30 cellular contexts compared by ENCODE assay signal in genomic region chr14:100156776-100157175, GRCh38. TPM values are rescaled to one million over a fixed set of nuclear protein-coding genes. Genes with fewer than 3 reads are reported as not detected.
A peak's percentile ranks its signal among the peaks of the same experiment; 100 is the strongest.
DNase-seq lines count a peak whose midpoint lies in the region; ATAC-seq, FAIRE-seq and TF ChIP-seq lines count a peak whose summit lies in the region.
"Had no signal": no experiment of that assay in that cellular context is flagged by ENCODE, and none has a peak within 500 bp of the region (broad histone marks: within the 10 kb centered on the region; RNA-seq: fewer than 3 reads in every experiment).

No MANE protein-coding gene starts in this region.

- POLR2A ChIA-PET in A549 (lab: Yijun Ruan, JAX) (no interaction called here), H1 (lab: Charles Lee; ENCODE audit: partially characterized antibody) (interaction anchor here (1.2 to 1.5 kb wide), 3 partner anchors 9 to 70 kb away, joined by 3 to 4 read pairs (median 3); no protein-coding TSS in a partner anchor)

- H3K79me2 ChIP-seq in H1 (ENCODE audit: control insufficient read depth in 1 of 2, insufficient read depth in 2 of 2, low read length in 2 of 2): no peaks in the 10 kb centered on the region

- no peak overlapping the region for H4K91ac ChIP-seq in H1 (replicated peaks; ENCODE audit: insufficient read length, low read length)

- H3K79me1 ChIP-seq in H1 (ENCODE audit: low read depth, low read length): no peaks in the 10 kb centered on the region

- no peaks in the 10 kb centered on the region for H3K27me3 Mint-ChIP-seq in stimulated activated memory B cell treated with anti-CD40 and anti-IgM and Interleukin-4, amounts not matched to agents 10 μg/mL and 1 μg/mL and 100 μg/mL, for 72 hours
- peaks cover 33% of the 10 kb centered on the region for H3K27me3 Mint-ChIP-seq in activated T-cell treated with anti-CD3 and anti-CD28 coated beads, Interleukin-2, amount 50 U/mL, for 24 hours
- H3K27me3 Mint-ChIP-seq: IgD-negative memory B cell, naive B cell had no signal

- no peak for TF ChIP-seq RAD21 in A549 (conservative IDR thresholded peaks at IDR 0.05 in 1 of 2, IDR thresholded peaks at IDR 0.05 in 1 of 2)
- TF ChIP-seq RAD21 in H1 (IDR thresholded peaks at IDR 0.05 in 1 of 2, conservative IDR thresholded peaks at IDR 0.05 in 1 of 2; ENCODE audit: low read depth in 2 of 2, low read length in 2 of 2): no peak

- peaks cover 17 to 44% (median 38%) of the 10 kb centered on the region in 4 experiments for H3K27me3 ChIP-seq in H1 (replicated peaks in 1 of 4; ENCODE audit: control insufficient read depth in 3 of 4, extremely low read depth in 1 of 4, insufficient read depth in 3 of 4, low read length in 3 of 4)

- peak overlapping the region; percentile 71 for H3K27ac Mint-ChIP-seq in stimulated activated memory B cell treated with anti-CD40 and anti-IgM and Interleukin-4, amounts not matched to agents 10 μg/mL and 1 μg/mL and 100 μg/mL, for 72 hours
- H3K27ac Mint-ChIP-seq in activated T-cell treated with anti-CD3 and anti-CD28 coated beads, Interleukin-2, amount 50 U/mL, for 24 hours: no peak overlapping the region
- H3K27ac Mint-ChIP-seq: effector memory CD8-positive, alpha-beta T cell; stimulated activated effector memory CD8-positive, alpha-beta T cell treated with anti-CD3 and anti-CD28 coated beads, Interleukin-12 subunit alpha, Interleukin-12 subunit beta, amount 100 ng/mL, for 72 hours had no signal

- H3K9me3 ChIP-seq in A549 (peaks cover 12% of the 10 kb centered on the region), H1 (ENCODE audit: insufficient read depth in 2 of 2, low read depth in 1 of 2, low read length in 1 of 2) (no peaks in the 10 kb centered on the region)

- peaks cover 5% of the 10 kb centered on the region for H3K9me3 Mint-ChIP-seq in stimulated activated memory B cell treated with anti-CD40 and anti-IgM and Interleukin-4, amounts not matched to agents 10 μg/mL and 1 μg/mL and 100 μg/mL, for 72 hours
- H3K9me3 Mint-ChIP-seq in activated T-cell treated with anti-CD3 and anti-CD28 coated beads, Interleukin-2, amount 50 U/mL, for 24 hours: peaks cover 8% of the 10 kb centered on the region
- H3K9me3 Mint-ChIP-seq: activated naive CD4-positive, alpha-beta T cell treated with anti-CD3 and anti-CD28 coated beads, Interleukin-2, amount 50 U/mL, for 24 hours had no signal

- no peak overlapping the region for H3K4me3 ChIP-seq in A549
- H3K4me3 ChIP-seq in H1 (ENCODE audit: extremely low read depth in 1 of 4, insufficient read depth in 2 of 4, low read depth in 3 of 4, low read length in 4 of 4): no peak overlapping the region
- H3K4me3 ChIP-seq: coronary artery, SJSA1 had no signal

- H3K18ac ChIP-seq in H1 (ENCODE audit: extremely low read depth, low read length): no peak overlapping the region

- ATAC-seq in A549: no peak
- no peak for ATAC-seq in stimulated activated memory B cell treated with anti-CD40 and anti-IgM and Interleukin-4, amounts not matched to agents 10 μg/mL and 1 μg/mL and 100 μg/mL, for 72 hours
- ATAC-seq: effector memory CD8-positive, alpha-beta T cell; HCT116; stimulated activated effector memory CD8-positive, alpha-beta T cell treated with anti-CD3 and anti-CD28 coated beads, Interleukin-12 subunit alpha, Interleukin-12 subunit beta, amount 100 ng/mL, for 72 hours had no signal

- H3K4ac ChIP-seq in H1 (replicated peaks; ENCODE audit: insufficient read length, low read depth, low read length): no peak overlapping the region

- TF ChIP-seq EP300 in A549 (IDR thresholded peaks at IDR 0.05): no peak
- no peak for TF ChIP-seq EP300 in H1 (IDR thresholded peaks at IDR 0.05; ENCODE audit: borderline replicate concordance in 1 of 2, low read depth in 2 of 2, low read length in 2 of 2)

- H4K5ac ChIP-seq in H1 (ENCODE audit: insufficient read length, low read depth, low read length): no peak overlapping the region

- H4K20me1 ChIP-seq in H1 (replicated peaks in 1 of 2; ENCODE audit: control insufficient read depth in 1 of 2, insufficient read depth in 2 of 2, low read length in 2 of 2): peaks cover 0 to 11% of the 10 kb centered on the region in 2 experiments

- H3K14ac ChIP-seq in H1 (ENCODE audit: insufficient read length): no peak overlapping the region

- FAIRE-seq in A549 (lab: Jason Lieb, UNC) (no peak), H1 (lab: Jason Lieb, UNC) (no peak)

- peak overlapping the region; percentile 40 to 52; a peak in 3 of 6 replicates for H3K27ac ChIP-seq in A549
- H3K27ac ChIP-seq in H1 (ENCODE audit: low read depth, low read length): no peak overlapping the region
- H3K27ac ChIP-seq: coronary artery, neutrophil, RWPE1, SJSA1, WERI-Rb-1 had no signal

- peaks cover 35% of the 10 kb centered on the region for H3K4me1 Mint-ChIP-seq in stimulated activated memory B cell treated with anti-CD40 and anti-IgM and Interleukin-4, amounts not matched to agents 10 μg/mL and 1 μg/mL and 100 μg/mL, for 72 hours
- peaks cover 6% of the 10 kb centered on the region for H3K4me1 Mint-ChIP-seq in activated T-cell treated with anti-CD3 and anti-CD28 coated beads, Interleukin-2, amount 50 U/mL, for 24 hours (ENCODE audit: low read depth)
- H3K4me1 Mint-ChIP-seq: activated naive CD4-positive, alpha-beta T cell treated with anti-CD3 and anti-CD28 coated beads, Interleukin-2, amount 50 U/mL, for 24 hours; stimulated activated effector memory CD8-positive, alpha-beta T cell treated with anti-CD3 and anti-CD28 coated beads, Interleukin-12 subunit alpha, Interleukin-12 subunit beta, amount 100 ng/mL, for 72 hours had no signal

- no peak overlapping the region; the same call in 1 of the 2 replicates for H4K8ac ChIP-seq in H1 (ENCODE audit: extremely low read depth, insufficient read depth, low read length)

- no peak overlapping the region for H3K23ac ChIP-seq in H1 (ENCODE audit: insufficient read length)

- no peak overlapping the region for H2BK120ac ChIP-seq in H1 (replicated peaks; ENCODE audit: low read depth, low read length)

- H2AK5ac ChIP-seq in H1 (ENCODE audit: low read depth, low read length): no peak overlapping the region

- H3K4me3 Mint-ChIP-seq in stimulated activated memory B cell treated with anti-CD40 and anti-IgM and Interleukin-4, amounts not matched to agents 10 μg/mL and 1 μg/mL and 100 μg/mL, for 72 hours: no peak overlapping the region
- H3K4me3 Mint-ChIP-seq in activated T-cell treated with anti-CD3 and anti-CD28 coated beads, Interleukin-2, amount 50 U/mL, for 24 hours: no peak overlapping the region

- H3K36me3 Mint-ChIP-seq in stimulated activated memory B cell treated with anti-CD40 and anti-IgM and Interleukin-4, amounts not matched to agents 10 μg/mL and 1 μg/mL and 100 μg/mL, for 72 hours: peaks cover 7% of the 10 kb centered on the region
- H3K36me3 Mint-ChIP-seq in activated T-cell treated with anti-CD3 and anti-CD28 coated beads, Interleukin-2, amount 50 U/mL, for 24 hours (ENCODE audit: low read depth): peaks cover 2% of the 10 kb centered on the region
- H3K36me3 Mint-ChIP-seq: IgD-negative memory B cell had no signal

- no peak overlapping the region for H3K9ac ChIP-seq in H1 (replicated peaks in 1 of 4; ENCODE audit: extremely low read depth in 1 of 4, low read depth in 3 of 4, low read length in 3 of 4)

- no peak overlapping the region for H2BK20ac ChIP-seq in H1 (ENCODE audit: low read length)

- no peak overlapping the region for H3K56ac ChIP-seq in H1 (replicated peaks; ENCODE audit: insufficient read length, low read depth, low read length)

- H2BK12ac ChIP-seq in H1 (ENCODE audit: low read depth, low read length): no peak overlapping the region

- H2BK15ac ChIP-seq in H1 (ENCODE audit: low read length): 0 out of 2 replicates have a peak overlapping the region, but pooled peaks have one; percentile 46

- H3K23me2 ChIP-seq in H1 (ENCODE audit: low read depth, low read length): peaks cover 4% of the 10 kb centered on the region; the same call in 1 of the 2 replicates

- peaks cover 20% of the 10 kb centered on the region for H3K4me1 ChIP-seq in A549
- peaks cover 0 to 11% (median 2%) of the 10 kb centered on the region in 4 experiments; a peak in 5 of 7 replicates for H3K4me1 ChIP-seq in H1 (replicated peaks in 1 of 4; ENCODE audit: control insufficient read depth in 3 of 4, insufficient read depth in 4 of 4, low read length in 3 of 4)

- TF ChIP-seq POLR2A in A549 (IDR thresholded peaks at IDR 0.05; ENCODE audit: low read length): no peak
- TF ChIP-seq POLR2A in H1 (IDR thresholded peaks at IDR 0.05; ENCODE audit: control extremely low read depth in 1 of 2, low read depth in 2 of 2, low read length in 2 of 2): no peak

- no peak overlapping the region for H2AFZ ChIP-seq in H1 (ENCODE audit: low read length)

- no peak for TF ChIP-seq CTCF in A549 (IDR thresholded peaks at IDR 0.05)
- no peak for TF ChIP-seq CTCF in H1 (IDR thresholded peaks at IDR 0.05; ENCODE audit: control extremely low read depth in 1 of 3, insufficient read depth in 1 of 3, low read depth in 1 of 3, low read length in 3 of 3)

- DNase-seq in A549 (ENCODE audit: low read depth in 1 of 2, low spot score in 1 of 2) (no peak), HT-29 (ENCODE audit: low spot score) (peak; percentile 12), H1 (ENCODE audit: low read depth in 1 of 2, low spot score in 2 of 2) (no peak), NCI-H526 treated with DMSO at 0.1 percent for 48 hours (lab: John Stamatoyannopoulos, UW) (no peak), NCI-H345 treated with DMSO at 0.1 percent for 48 hours (lab: John Stamatoyannopoulos, UW; ENCODE audit: unreplicated experiment) (no peak)
- DNase-seq in activated T-cell treated with anti-CD3 and anti-CD28 coated beads, Interleukin-2, amount 50 U/mL, for 24 hours: no peak
- DNase-seq: ACHN; activated CD4-positive, alpha-beta T cell treated with anti-CD3 and anti-CD28 coated beads for 48 hours; activated T-cell treated with anti-CD3 and anti-CD28 coated beads for 4 hours; amniotic stem cell; BE2C; DND-41; effector memory CD8-positive, alpha-beta T cell; immature natural killer cell; naive B cell; NCI-H1694 treated with DMSO at 0.1 percent for 48 hours; NCI-H82; stimulated activated CD4-positive, alpha-beta T cell treated with anti-CD3 and anti-CD28 coated beads, Interleukin-15, amount 100 ng/mL, for 24 hours; T1000; WERI-Rb-1 had no signal

- no peaks in the 10 kb centered on the region; a peak in 2 of 8 replicates for H3K36me3 ChIP-seq in H1 (ENCODE audit: control insufficient read depth in 2 of 4, insufficient read depth in 4 of 4, low read length in 3 of 4)
- H3K36me3 ChIP-seq: BE2C, neutrophil, SJSA1, WERI-Rb-1 had no signal

- H2BK5ac ChIP-seq in H1 (ENCODE audit: low read depth, low read length): no peak overlapping the region

- CTCF ChIA-PET in A549 (lab: Yijun Ruan, JAX): interaction anchor here (0.9 to 4.0 kb wide), 9 partner anchors 9 to 174 kb away, joined by 3 to 23 read pairs (median 9); no protein-coding TSS in a partner anchor
- CTCF ChIA-PET in H1 (lab: Charles Lee; ENCODE audit: partially characterized antibody): interaction anchor here (0.6 to 19.5 kb wide), 10 partner anchors 17 to 127 kb away, joined by 3 to 307 read pairs (median 9); no protein-coding TSS in a partner anchor

- WGBS in A549 (ENCODE audit: missing lambda C conversion rate): 79% methylated on average over 6 of the region's 6 CpGs
- WGBS in H1 (ENCODE audit: extremely low coverage in 1 of 2, insufficient coverage in 1 of 2, insufficient read length in 1 of 2, insufficient replicate concordance in 2 of 2, low coverage in 1 of 2, low lambda C conversion rate in 2 of 2, missing lambda C conversion rate in 1 of 2), 2 experiments: 77% methylated on average over 5 of the region's 6 CpGs; no CpG with 5 or more reads in 1 of the 2 experiments

- H3K4me2 ChIP-seq in A549 (peak overlapping the region; percentile 39; the same call in 2 of the 3 replicates), H1 (ENCODE audit: insufficient read depth in 1 of 2, low read depth in 2 of 2, low read length in 2 of 2) (no peak overlapping the region)

RNA-seq across cellular contexts. Expression of gene DEGS2, which starts 2.7 kb away (rescaled TPM):
- polyA plus RNA-seq in A549 (2011; rRNA removed) (0.38 and 0.93 TPM in 2 replicates), A549 (2017; fragmentation: RNase III; extraction: RNeasy Plus Mini Kit Qiagen cat#74134 plus additional on column Dnase treatment) (1.1 to 2.3 TPM (median 1.6 TPM) in 3 replicates), H1 (2011; rRNA removed) (0.60 and 0.82 TPM in 2 replicates)
- 1.2 and 1.9 TPM in 2 replicates for polyA plus RNA-seq in A549 (2012; cell fraction: cytosol; rRNA removed)
- 2.1 and 4.4 TPM in 2 replicates for polyA plus RNA-seq in A549 (2012; cell fraction: nucleus; rRNA removed)
- polyA minus RNA-seq in A549 (2011; rRNA and poly(A)+ RNA removed): 0.39 and 0.91 TPM in 2 replicates
- total RNA-seq in HT-29 (2014; rRNA removed; shearing (Covaris generic)): 87.3 and 94.2 TPM in 2 replicates
- 0.61 and 0.94 TPM in 2 replicates for total RNA-seq in H1 (2021; fragmentation: NEBNext Ultra II Directional; extraction: Animal tissue kit (Norgen Biotek cat#: 25700))
- polyA plus RNA-seq in H1 (2011; cell fraction: cytosol; rRNA removed): 0.37 TPM
- 1.0 TPM for polyA plus RNA-seq in H1 (2011; cell fraction: nucleus; rRNA removed)
- 0.39 to 1.5 TPM (median 0.71 TPM) in 4 replicates for polyA plus RNA-seq in H1 (2012, experiment 1 of 2)
- polyA plus RNA-seq in H1 (2012, experiment 2 of 2): 1.3 TPM
- polyA plus RNA-seq in H1 (2013, experiment 1 of 2): 0.61 TPM
- polyA plus RNA-seq in H1 (2013, experiment 2 of 2): 0.55 TPM
- 0.07 and 0.19 TPM in 2 replicates for polyA minus RNA-seq in H1 (2011; rRNA and poly(A)+ RNA removed)
- not detected for polyA minus RNA-seq in H1 (2011; cell fraction: cytosol; rRNA and poly(A)+ RNA removed)
- 1.5 TPM for polyA minus RNA-seq in H1 (2011; cell fraction: nucleus; rRNA and poly(A)+ RNA removed)
- total RNA-seq: glomerular endothelial cell, SJSA1 had no signal

Comparison
In these comparisons a context has a peak if more than half of its experiments do, and no peak if none do; other contexts are left out.
1. RNA of gene DEGS2, which starts 2.7 kb away (total RNA-seq): 87.3 to 94.2 TPM in HT-29; 0.61 to 0.94 TPM in H1; every median in the first group is over 10 times any median in the second.